ENCODE assay signal across 8 cellular contexts in the genomic region with DNA sequence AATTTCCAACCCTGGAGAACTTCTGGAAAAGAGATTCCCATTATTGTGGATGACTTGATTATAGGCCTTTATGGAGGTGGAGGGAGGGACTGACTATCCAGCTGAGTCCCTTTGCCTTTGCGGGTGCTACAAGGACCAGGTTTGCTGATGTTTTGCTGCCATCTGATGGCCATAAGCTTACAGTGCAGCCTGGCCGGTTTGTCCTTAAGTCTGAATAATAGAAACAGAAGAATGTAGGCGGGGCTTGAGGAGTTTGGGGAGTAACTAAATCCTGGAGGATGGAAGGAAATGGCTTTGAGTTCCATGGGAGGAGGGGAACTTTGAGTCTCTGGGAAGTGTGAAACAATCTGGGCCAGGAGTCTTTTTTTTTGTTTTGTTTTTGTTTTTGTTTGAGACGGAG. TPM values are rescaled to one million over a fixed set of nuclear protein-coding genes. Genes with fewer than 3 reads are reported as not detected.
DNase-seq lines count a peak whose midpoint lies in the region; ATAC-seq, FAIRE-seq and TF ChIP-seq lines count a peak whose summit lies in the region.

No MANE protein-coding gene starts in this region.

- DNase-seq in DMS79 (lab: John Stamatoyannopoulos, UW) (peak; percentile 9), MM.1S (peak; percentile 92), SIG-M5 (lab: John Stamatoyannopoulos, UW) (peak; percentile 14), frontal cortex (ENCODE audit: low spot score in 2 of 2) (peak; percentile 64 to 83), osteocyte (ENCODE audit: extremely low spot score, unreplicated experiment) (peak; percentile 92), upper lobe of left lung (peak in 1 of 2 donors; percentile 88)
- DNase-seq in activated effector memory CD4-positive, alpha-beta T cell treated with Interleukin-2 at 50 U/mL for 16 hours = peak; percentile 39

- peak; percentile 78 for ATAC-seq in GM21786 (IDR thresholded peaks at IDR 0.05; ENCODE audit: unreplicated experiment)
- ATAC-seq in upper lobe of left lung (ENCODE audit: low FRiP score in 2 of 2) = peak; percentile 92 to 97

- H3K27me3 Mint-ChIP-seq in osteocyte (ENCODE audit: unreplicated experiment) = peaks cover 61% of the 10 kb centered on the region

- no peak overlapping the region for H3K27ac Mint-ChIP-seq in osteocyte (ENCODE audit: unreplicated experiment)

- H3K4me3 ChIP-seq in MM.1S (ENCODE audit: low read length) (no peak overlapping the region), upper lobe of left lung (no peak overlapping the region)

- no peak overlapping the region for H3K4me2 ChIP-seq in MM.1S (ENCODE audit: low read depth, low read length)

- H3K27ac ChIP-seq in MM.1S (ENCODE audit: low read length) (no peak overlapping the region), upper lobe of left lung (no peak overlapping the region)

- no peaks in the 10 kb centered on the region for H3K79me2 ChIP-seq in MM.1S (ENCODE audit: low read length)

- no peak overlapping the region for H3K9ac ChIP-seq in MM.1S (ENCODE audit: low read length)

- H3K9me3 ChIP-seq in MM.1S (replicated peaks; ENCODE audit: insufficient read depth, low read length) (no peaks in the 10 kb centered on the region), upper lobe of left lung (no peaks in the 10 kb centered on the region)

- no peaks in the 10 kb centered on the region for H3K36me3 Mint-ChIP-seq in osteocyte (ENCODE audit: unreplicated experiment)

- H3F3A ChIP-seq in MM.1S (ENCODE audit: insufficient read depth, low read length) = peaks cover 13% of the 10 kb centered on the region

- H3K4me1 Mint-ChIP-seq in osteocyte (ENCODE audit: unreplicated experiment) = peaks cover 1% of the 10 kb centered on the region

- no peak for TF ChIP-seq POLR2A in upper lobe of left lung (IDR thresholded peaks at IDR 0.05)

- no peak for TF ChIP-seq EP300 in upper lobe of left lung (IDR thresholded peaks at IDR 0.05)

- no peaks in the 10 kb centered on the region for H3K9me2 ChIP-seq in MM.1S (replicated peaks; ENCODE audit: insufficient read depth, low read length)

- WGBS in upper lobe of left lung, 2 donors = 10 to 13% methylated on average over 4 of the region's 4 CpGs

- TF ChIP-seq CTCF in MM.1S (IDR thresholded peaks at IDR 0.05; ENCODE audit: low read length) = peak; percentile 96
- TF ChIP-seq CTCF in osteocyte (IDR thresholded peaks at IDR 0.05) = peak; percentile 91
- TF ChIP-seq CTCF in upper lobe of left lung (IDR thresholded peaks at IDR 0.05) = peak; percentile 85 to 95 (median 90)

- H3K4me1 ChIP-seq in MM.1S (ENCODE audit: low read length) (peaks cover 15% of the 10 kb centered on the region), upper lobe of left lung (no peaks in the 10 kb centered on the region)

- 0 out of 2 replicates have a peak, but pooled peaks cover 3% of the 10 kb centered on the region for H4K20me1 ChIP-seq in MM.1S (ENCODE audit: insufficient read depth, low read length)

- no peak overlapping the region for H3K4me3 Mint-ChIP-seq in osteocyte (ENCODE audit: unreplicated experiment)

- peak; percentile 87 for FAIRE-seq in frontal cortex (lab: Jason Lieb, UNC)

- peaks cover 66% of the 10 kb centered on the region for H3K27me3 ChIP-seq in MM.1S (replicated peaks; ENCODE audit: insufficient read depth, low read length)
- no peaks in the 10 kb centered on the region for H3K27me3 ChIP-seq in upper lobe of left lung

- H2AFZ ChIP-seq in MM.1S (ENCODE audit: low read length) = no peak overlapping the region

- H3K36me3 ChIP-seq in MM.1S (replicated peaks; ENCODE audit: insufficient read depth, low read length) (no peaks in the 10 kb centered on the region), upper lobe of left lung (no peaks in the 10 kb centered on the region)

- no peaks in the 10 kb centered on the region for H3K9me3 Mint-ChIP-seq in osteocyte (ENCODE audit: unreplicated experiment)

RNA-seq across cellular contexts. Expression of a gene that starts 55.7 kb away (rescaled TPM):
- 0.41 TPM for total RNA-seq in frontal cortex
- not detected in 2 replicates for total RNA-seq in osteocyte
- 1 to 10 TPM; 1.0 to 5.2 (median 4.0) TPM for total RNA-seq in upper lobe of left lung
